Comparison of ENCODE assay signal across 28 cellular contexts in genomic region chr2:195675783-195676427, GRCh38. TPM values are rescaled to one million over a fixed set of nuclear protein-coding genes. Genes with fewer than 3 reads are reported as not detected.
DNase-seq lines count a peak whose midpoint lies in the region; ATAC-seq and TF ChIP-seq lines count a peak whose summit lies in the region.
"Had no signal": no experiment of that assay in that cellular context is flagged by ENCODE, and none has a peak within 500 bp of the region (broad histone marks: within the 10 kb centered on the region; RNA-seq: fewer than 3 reads in every experiment).

No MANE protein-coding gene starts in this region.

- H3K9me3 Mint-ChIP-seq in natural killer cell, result no peaks in the 10 kb centered on the region
- H3K9me3 Mint-ChIP-seq in natural killer cell treated with Interleukin-12 subunit alpha and Interleukin-12 subunit beta and Interleukin-15 and Interleukin-18, amount 100 ng/mL, for 72 hours, result no peaks in the 10 kb centered on the region
- H3K9me3 Mint-ChIP-seq: CD8-positive, alpha-beta memory T cell had no signal

- WGBS in SK-N-SH (ENCODE audit: low lambda C conversion rate), result 95% methylated on average over 7 of the region's 7 CpGs

- POLR2A ChIA-PET in SK-N-SH (lab: Yijun Ruan, JAX), result interaction anchor here (1.3 kb wide), 1 partner anchor 10 kb away, joined by 3 read pairs; no protein-coding TSS in a partner anchor

- H3K4me3 Mint-ChIP-seq in natural killer cell, result no peak overlapping the region
- H3K4me3 Mint-ChIP-seq in natural killer cell treated with Interleukin-12 subunit alpha and Interleukin-12 subunit beta and Interleukin-15 and Interleukin-18, amount 100 ng/mL, for 72 hours, result no peak overlapping the region
- H3K4me3 Mint-ChIP-seq: B cell; CD8-positive, alpha-beta memory T cell had no signal

- peak overlapping the region; percentile 69 to 81 for H3K27ac Mint-ChIP-seq in natural killer cell
- H3K27ac Mint-ChIP-seq in natural killer cell treated with Interleukin-12 subunit alpha and Interleukin-12 subunit beta and Interleukin-15 and Interleukin-18, amount 100 ng/mL, for 72 hours, result no peak overlapping the region
- H3K27ac Mint-ChIP-seq: B cell had no signal

- no peaks in the 10 kb centered on the region for H3F3A ChIP-seq in SK-N-SH (replicated peaks; ENCODE audit: insufficient read depth)

- no peak overlapping the region for H3K4me2 ChIP-seq in SK-N-SH

- no peaks in the 10 kb centered on the region for H3K27me3 ChIP-seq in SK-N-SH (ENCODE audit: insufficient read depth)
- H3K27me3 ChIP-seq: Peyer's patch had no signal

- CTCF ChIA-PET in SK-N-SH (lab: Yijun Ruan, JAX), result no interaction called here

- H3K27me3 Mint-ChIP-seq in natural killer cell (ENCODE audit: low read depth in 2 of 2), result no peaks in the 10 kb centered on the region
- no peaks in the 10 kb centered on the region for H3K27me3 Mint-ChIP-seq in natural killer cell treated with Interleukin-12 subunit alpha and Interleukin-12 subunit beta and Interleukin-15 and Interleukin-18, amount 100 ng/mL, for 72 hours
- H3K27me3 Mint-ChIP-seq: B cell; CD8-positive, alpha-beta memory T cell had no signal

- TF ChIP-seq CTCF in SK-N-SH (IDR thresholded peaks at IDR 0.05), result no peak
- TF ChIP-seq CTCF in natural killer cell (IDR thresholded peaks at IDR 0.05), result no peak
- no peak for TF ChIP-seq CTCF in choroid plexus epithelial cell (conservative IDR thresholded peaks at IDR 0.05; ENCODE audit: low read depth, low read length)

- peaks cover 21% of the 10 kb centered on the region; the same call in 1 of the 2 replicates for H3K79me2 ChIP-seq in SK-N-SH (ENCODE audit: insufficient read depth)

- peaks cover 11% of the 10 kb centered on the region in 2 experiments for H3K36me3 ChIP-seq in SK-N-SH (replicated peaks in 1 of 2; ENCODE audit: control insufficient read depth in 1 of 2, insufficient read depth in 2 of 2, low read length in 1 of 2)
- H3K36me3 ChIP-seq: Peyer's patch had no signal

- intact Hi-C loops in natural killer cell (cut with micrococcal nuclease), result no loop called here

- no peak for TF ChIP-seq EP300 in SK-N-SH (IDR thresholded peaks at IDR 0.05; ENCODE audit: borderline replicate concordance in 1 of 2, low read depth in 1 of 2, low read length in 1 of 2)

- H3K36me3 Mint-ChIP-seq in natural killer cell, result peaks cover 11% of the 10 kb centered on the region
- peaks cover 18% of the 10 kb centered on the region for H3K36me3 Mint-ChIP-seq in natural killer cell treated with Interleukin-12 subunit alpha and Interleukin-12 subunit beta and Interleukin-15 and Interleukin-18, amount 100 ng/mL, for 72 hours

- H3K9ac ChIP-seq in SK-N-SH, result no peak overlapping the region

- no peaks in the 10 kb centered on the region for H4K20me1 ChIP-seq in SK-N-SH (ENCODE audit: insufficient read depth)

- DNase-seq in SK-N-SH, result no peak
- DNase-seq in natural killer cell, result no peak
- DNase-seq in natural killer cell treated with Interleukin-12 subunit alpha and Interleukin-12 subunit beta and Interleukin-15 and Interleukin-18, amount 100 ng/mL, for 72 hours (ENCODE audit: low spot score), result no peak
- peak; percentile 24 for DNase-seq in choroid plexus epithelial cell (ENCODE audit: low read depth)
- DNase-seq in stimulated activated CD8-positive, alpha-beta memory T cell treated with anti-CD3 and anti-CD28 coated beads, Interleukin-4, amount 100 ng/mL, for 48 hours, result no peak
- DNase-seq: CD8-positive, alpha-beta memory T cell; DMS 273 treated with DMSO at 0.1 percent for 48 hours; DMS79; EL; GDM1; Karpas-422; NCI-H1092; NCI-H1417 treated with DMSO at 0.1 percent for 48 hours; NCI-H1694 treated with DMSO at 0.1 percent for 48 hours; NCI-H2081; NCI-H2227 treated with DMSO at 0.1 percent for 48 hours; NCI-H510A; NCI-H69; Peyer's patch; SIG-M5 had no signal

- no peak overlapping the region for H3K27ac ChIP-seq in SK-N-SH (ENCODE audit: low read depth in 2 of 2, low read length in 1 of 2)
- H3K27ac ChIP-seq: 22Rv1, C4-2B, Peyer's patch had no signal

- no peaks in the 10 kb centered on the region for H3K9me2 ChIP-seq in SK-N-SH

- H3K4me1 Mint-ChIP-seq in natural killer cell, result peaks cover 41 to 49% of the 10 kb centered on the region in 2 donors
- peaks cover 25 to 27% of the 10 kb centered on the region in 2 donors for H3K4me1 Mint-ChIP-seq in natural killer cell treated with Interleukin-12 subunit alpha and Interleukin-12 subunit beta and Interleukin-15 and Interleukin-18, amount 100 ng/mL, for 72 hours (ENCODE audit: low read depth in 2 of 2)

- no peak for TF ChIP-seq RAD21 in SK-N-SH (IDR thresholded peaks at IDR 0.05; ENCODE audit: low read length)

- H3K4me3 ChIP-seq in SK-N-SH (ENCODE audit: low read depth in 2 of 2, low read length in 1 of 2) (no peak overlapping the region), choroid plexus epithelial cell (ENCODE audit: low read depth, low read length) (no peak overlapping the region)
- H3K4me3 ChIP-seq: GM12878, Peyer's patch had no signal

- ATAC-seq in SK-N-SH treated with all-trans-retinoic acid at 6 μM for 48 hours (no peak; the same call in 2 of the 3 replicates), natural killer cell (no peak), GM18873 (IDR thresholded peaks at IDR 0.05; ENCODE audit: low FRiP score, unreplicated experiment) (no peak)
- no peak for ATAC-seq in natural killer cell treated with Interleukin-12 subunit alpha and Interleukin-12 subunit beta and Interleukin-15 and Interleukin-18, amount 100 ng/mL, for 72 hours
- ATAC-seq: GM12878, HCT116, HepG2 had no signal

- H3K9me3 ChIP-seq in SK-N-SH, result no peaks in the 10 kb centered on the region
- H3K9me3 ChIP-seq: Peyer's patch had no signal

- no peak overlapping the region for H2AFZ ChIP-seq in SK-N-SH (ENCODE audit: low read depth)

- H3K4me1 ChIP-seq in SK-N-SH (ENCODE audit: control insufficient read depth in 1 of 2, insufficient read depth in 2 of 2, low read depth in 1 of 2, low read length in 1 of 2), result no peaks in the 10 kb centered on the region
- H3K4me1 ChIP-seq: Peyer's patch had no signal

TF ChIP-seq in SK-N-SH, 30 proteins besides CTCF, POLR2A, EP300 and RAD21 (continues in another document):
- 0 out of 2 replicates have a peak, but pooled peaks have one; percentile 17 for TF ChIP-seq JUND (IDR thresholded peaks at IDR 0.05)
- TF ChIP-seq FOSL2 (IDR thresholded peaks at IDR 0.05; ENCODE audit: borderline replicate concordance, low read depth), result no peak; the same call in 1 of the 2 replicates
- no peak for TF ChIP-seq RFX5 (IDR thresholded peaks at IDR 0.05; ENCODE audit: low read length)
- peak; percentile 23; the same call in 1 of the 2 replicates for TF ChIP-seq TCF12 (IDR thresholded peaks at IDR 0.05)
- no peak for TF ChIP-seq MXI1 (IDR thresholded peaks at IDR 0.05; ENCODE audit: low read depth, low read length)
- TF ChIP-seq MEF2A (IDR thresholded peaks at IDR 0.05; ENCODE audit: borderline replicate concordance, low read depth), result no peak
- no peak for TF ChIP-seq USF2 (IDR thresholded peaks at IDR 0.05; ENCODE audit: borderline replicate concordance, low read depth, low read length)
- TF ChIP-seq, protein P1, sequence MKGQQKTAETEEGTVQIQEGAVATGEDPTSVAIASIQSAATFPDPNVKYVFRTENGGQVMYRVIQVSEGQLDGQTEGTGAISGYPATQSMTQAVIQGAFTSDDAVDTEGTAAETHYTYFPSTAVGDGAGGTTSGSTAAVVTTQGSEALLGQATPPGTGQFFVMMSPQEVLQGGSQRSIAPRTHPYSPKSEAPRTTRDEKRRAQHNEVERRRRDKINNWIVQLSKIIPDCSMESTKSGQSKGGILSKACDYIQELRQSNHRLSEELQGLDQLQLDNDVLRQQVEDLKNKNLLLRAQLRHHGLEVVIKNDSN (IDR thresholded peaks at IDR 0.05; ENCODE audit: borderline replicate concordance, low read depth), result no peak

TF ChIP-seq in SK-N-SH treated with all-trans-retinoic acid at 6 μM for 48 hours, 23 proteins besides CTCF, POLR2A, EP300 and RAD21:
- no peak for TF ChIP-seq TSHZ2 (CRISPR knock-in tag; IDR thresholded peaks at IDR 0.05)

RNA-seq across cellular contexts. Expression of gene SLC39A10, which starts 18.9 kb away (rescaled TPM):
- 12.3 and 19.3 TPM in 2 replicates for polyA plus RNA-seq in SK-N-SH (2012; rRNA removed)
- 14.9 and 16.5 TPM in 2 replicates for polyA plus RNA-seq in SK-N-SH (2012; cell fraction: cytosol; rRNA removed)
- 16.6 and 40.6 TPM in 2 replicates for polyA plus RNA-seq in SK-N-SH (2012; cell fraction: nucleus; rRNA removed)
- total RNA-seq in natural killer cell, result 10 to 100 TPM; 56.5 to 69.6 (median 58.5) TPM
- 10 to 100 TPM; 36.1 to 79.1 TPM for total RNA-seq in natural killer cell treated with Interleukin-12 subunit alpha and Interleukin-12 subunit beta and Interleukin-15 and Interleukin-18, amount 100 ng/mL, for 72 hours

Comparison
In these comparisons a context has a peak if more than half of its experiments do, and no peak if none do; other contexts are left out.
1. H3K27ac Mint-ChIP-seq: peak in natural killer cell (2 of 2); none in natural killer cell treated with Interleukin-12 subunit alpha and Interleukin-12 subunit beta and Interleukin-15 and Interleukin-18, amount 100 ng/mL, for 72 hours (0 of 2).